ENCODE assay signal across 1 cellular context in the genomic region with DNA sequence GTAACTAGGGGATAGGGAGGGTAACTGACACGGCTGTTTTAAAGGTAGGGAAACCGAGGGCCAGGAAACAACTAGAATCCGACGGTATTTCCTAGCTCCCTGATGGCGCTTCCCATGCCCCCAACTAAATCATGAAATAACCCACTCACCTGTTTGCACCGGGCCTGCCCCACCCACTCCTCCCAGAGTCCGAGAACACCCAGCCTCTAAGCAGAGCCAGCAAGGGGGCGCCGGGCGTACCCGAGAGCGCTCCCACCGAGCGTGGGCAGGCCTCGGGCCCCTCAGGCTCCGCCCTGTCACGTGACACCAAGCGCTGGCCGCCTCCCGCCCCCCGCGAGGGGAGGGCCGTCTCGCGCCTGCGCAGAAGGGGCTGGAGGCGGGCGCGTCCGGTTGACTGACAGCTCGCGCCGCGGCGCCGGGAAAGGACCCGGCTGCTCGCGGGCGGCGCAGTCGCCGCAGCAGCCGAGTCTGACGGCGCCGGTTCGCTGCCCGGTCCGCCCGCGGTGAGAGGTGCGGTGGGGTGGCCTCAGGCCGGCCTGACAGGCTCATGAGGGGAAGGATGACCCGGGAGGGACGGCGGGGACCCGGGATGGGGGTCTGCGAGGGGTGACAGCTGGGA.
TF ChIP-seq lines count a peak whose summit lies in the region.

A gene with protein sequence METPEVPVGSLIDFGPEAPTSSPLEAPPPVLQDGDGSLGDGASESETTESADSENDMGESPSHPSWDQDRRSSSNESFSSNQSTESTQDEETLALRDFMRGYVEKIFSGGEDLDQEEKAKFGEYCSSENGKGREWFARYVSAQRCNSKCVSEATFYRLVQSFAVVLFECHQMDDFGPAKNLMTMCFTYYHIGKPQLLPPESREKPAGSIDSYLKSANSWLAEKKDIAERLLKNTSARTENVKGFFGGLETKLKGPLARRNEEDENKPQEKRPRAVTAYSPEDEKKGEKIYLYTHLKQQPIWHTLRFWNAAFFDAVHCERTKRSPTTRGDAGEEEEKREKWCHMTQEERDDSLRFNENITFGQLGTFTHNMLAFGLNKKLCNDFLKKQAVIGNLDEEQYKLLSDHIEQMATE (plus strand): TSS at position 447 of the 619 bp plus-strand sequence. CDS start 39,277 bp downstream, outside the sequence.

TF ChIP-seq in HepG2, 621 proteins besides CTCF, POLR2A, EP300 and RAD21 (continued from another document and continues in another):
- TF ChIP-seq, protein P1, sequence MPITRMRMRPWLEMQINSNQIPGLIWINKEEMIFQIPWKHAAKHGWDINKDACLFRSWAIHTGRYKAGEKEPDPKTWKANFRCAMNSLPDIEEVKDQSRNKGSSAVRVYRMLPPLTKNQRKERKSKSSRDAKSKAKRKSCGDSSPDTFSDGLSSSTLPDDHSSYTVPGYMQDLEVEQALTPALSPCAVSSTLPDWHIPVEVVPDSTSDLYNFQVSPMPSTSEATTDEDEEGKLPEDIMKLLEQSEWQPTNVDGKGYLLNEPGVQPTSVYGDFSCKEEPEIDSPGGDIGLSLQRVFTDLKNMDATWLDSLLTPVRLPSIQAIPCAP (CRISPR knock-in tag; IDR thresholded peaks at IDR 0.05; ENCODE audit: low read depth) = no peak
- TF ChIP-seq SIX1 (CRISPR knock-in tag; IDR thresholded peaks at IDR 0.05; ENCODE audit: borderline replicate concordance) (no peak), ZNF264 (CRISPR knock-in tag; IDR thresholded peaks at IDR 0.05) (no peak), TP53 (CRISPR knock-in tag; conservative IDR thresholded peaks at IDR 0.05) (no peak), YEATS4 (CRISPR knock-in tag; IDR thresholded peaks at IDR 0.05; ENCODE audit: borderline replicate concordance) (peak; percentile 68; the same call in 1 of the 2 replicates), NCOR1 (IDR thresholded peaks at IDR 0.05; ENCODE audit: borderline replicate concordance, low read length) (no peak), ZNF138 (CRISPR knock-in tag; IDR thresholded peaks at IDR 0.05; ENCODE audit: low read depth) (peak; percentile 51; the same call in 1 of the 2 replicates), KLF11 (CRISPR knock-in tag; IDR thresholded peaks at IDR 0.05) (no peak), TBX3 (IDR thresholded peaks at IDR 0.05; ENCODE audit: borderline replicate concordance) (no peak), ZNF569 (CRISPR knock-in tag; IDR thresholded peaks at IDR 0.05; ENCODE audit: borderline replicate concordance) (no peak), HOXA3 (CRISPR knock-in tag; IDR thresholded peaks at IDR 0.05) (peak; percentile 70; the same call in 1 of the 2 replicates), MAFF (IDR thresholded peaks at IDR 0.05; ENCODE audit: low read depth, low read length) (no peak), ZZZ3 (CRISPR knock-in tag; IDR thresholded peaks at IDR 0.05; ENCODE audit: borderline replicate concordance) (no peak), BRCA1 (CRISPR knock-in tag; IDR thresholded peaks at IDR 0.05) (no peak), TAF15 (IDR thresholded peaks at IDR 0.05; ENCODE audit: low read depth, low read length, poor library complexity, severe bottlenecking) (no peak), ZBTB8A (CRISPR knock-in tag; IDR thresholded peaks at IDR 0.05; ENCODE audit: borderline replicate concordance, low read depth) (no peak), ZBTB20 (CRISPR knock-in tag; IDR thresholded peaks at IDR 0.05; ENCODE audit: borderline replicate concordance, low read depth) (no peak; the same call in 1 of the 2 replicates), HNRNPUL1 (IDR thresholded peaks at IDR 0.05; ENCODE audit: low read depth, low read length) (no peak), ETV6 (CRISPR knock-in tag; conservative IDR thresholded peaks at IDR 0.05) (no peak), ZFP37 (CRISPR knock-in tag; IDR thresholded peaks at IDR 0.05; ENCODE audit: borderline replicate concordance) (no peak), SMAD3 (CRISPR knock-in tag; IDR thresholded peaks at IDR 0.05) (peak; percentile 70; the same call in 1 of the 2 replicates), ZNF546 (CRISPR knock-in tag; conservative IDR thresholded peaks at IDR 0.05) (0 out of 2 replicates have a peak, but pooled peaks have one; percentile 66), SP1 (IDR thresholded peaks at IDR 0.05) (no peak), SP1 (CRISPR knock-in tag; IDR thresholded peaks at IDR 0.05) (peak; percentile 95), FIP1L1 (IDR thresholded peaks at IDR 0.05; ENCODE audit: borderline replicate concordance, insufficient read depth, low read depth, low read length) (no peak), ELF3 (CRISPR knock-in tag; IDR thresholded peaks at IDR 0.05) (peak; percentile 38; the same call in 1 of the 2 replicates), U2AF2 (IDR thresholded peaks at IDR 0.05; ENCODE audit: low read depth, low read length) (no peak), ZMYM2 (CRISPR knock-in tag; IDR thresholded peaks at IDR 0.05) (no peak), HCFC1 (IDR thresholded peaks at IDR 0.05; ENCODE audit: low read depth, low read length) (no peak), ZNF296 (CRISPR knock-in tag; conservative IDR thresholded peaks at IDR 0.05) (no peak), HHEX (CRISPR knock-in tag; IDR thresholded peaks at IDR 0.05) (no peak), CAMTA2 (CRISPR knock-in tag; IDR thresholded peaks at IDR 0.05; ENCODE audit: borderline replicate concordance) (no peak)
- TF ChIP-seq, protein P2, sequence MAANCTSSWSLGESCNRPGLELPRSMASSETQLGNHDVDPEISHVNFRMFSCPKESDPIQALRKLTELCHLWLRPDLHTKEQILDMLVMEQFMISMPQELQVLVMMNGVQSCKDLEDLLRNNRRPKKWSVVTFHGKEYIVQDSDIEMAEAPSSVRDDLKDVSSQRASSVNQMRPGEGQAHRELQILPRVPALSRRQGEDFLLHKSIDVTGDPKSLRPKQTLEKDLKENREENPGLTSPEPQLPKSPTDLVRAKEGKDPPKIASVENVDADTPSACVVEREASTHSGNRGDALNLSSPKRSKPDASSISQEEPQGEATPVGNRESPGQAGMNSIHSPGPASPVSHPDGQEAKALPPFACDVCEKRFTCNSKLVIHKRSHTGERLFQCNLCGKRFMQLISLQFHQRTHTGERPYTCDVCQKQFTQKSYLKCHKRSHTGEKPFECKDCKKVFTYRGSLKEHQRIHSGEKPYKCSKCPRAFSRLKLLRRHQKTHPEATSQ (CRISPR knock-in tag; IDR thresholded peaks at IDR 0.05; ENCODE audit: borderline replicate concordance) = peak; percentile 68; the same call in 1 of the 2 replicates
- TF ChIP-seq, protein P3, sequence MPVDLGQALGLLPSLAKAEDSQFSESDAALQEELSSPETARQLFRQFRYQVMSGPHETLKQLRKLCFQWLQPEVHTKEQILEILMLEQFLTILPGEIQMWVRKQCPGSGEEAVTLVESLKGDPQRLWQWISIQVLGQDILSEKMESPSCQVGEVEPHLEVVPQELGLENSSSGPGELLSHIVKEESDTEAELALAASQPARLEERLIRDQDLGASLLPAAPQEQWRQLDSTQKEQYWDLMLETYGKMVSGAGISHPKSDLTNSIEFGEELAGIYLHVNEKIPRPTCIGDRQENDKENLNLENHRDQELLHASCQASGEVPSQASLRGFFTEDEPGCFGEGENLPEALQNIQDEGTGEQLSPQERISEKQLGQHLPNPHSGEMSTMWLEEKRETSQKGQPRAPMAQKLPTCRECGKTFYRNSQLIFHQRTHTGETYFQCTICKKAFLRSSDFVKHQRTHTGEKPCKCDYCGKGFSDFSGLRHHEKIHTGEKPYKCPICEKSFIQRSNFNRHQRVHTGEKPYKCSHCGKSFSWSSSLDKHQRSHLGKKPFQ (CRISPR knock-in tag; IDR thresholded peaks at IDR 0.05; ENCODE audit: insufficient replicate concordance) = peak; percentile 89
- TF ChIP-seq, protein P4, sequence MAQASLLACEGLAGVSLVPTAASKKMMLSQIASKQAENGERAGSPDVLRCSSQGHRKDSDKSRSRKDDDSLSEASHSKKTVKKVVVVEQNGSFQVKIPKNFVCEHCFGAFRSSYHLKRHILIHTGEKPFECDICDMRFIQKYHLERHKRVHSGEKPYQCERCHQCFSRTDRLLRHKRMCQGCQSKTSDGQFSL (CRISPR knock-in tag; IDR thresholded peaks at IDR 0.05) = no peak
- TF ChIP-seq, protein P5, sequence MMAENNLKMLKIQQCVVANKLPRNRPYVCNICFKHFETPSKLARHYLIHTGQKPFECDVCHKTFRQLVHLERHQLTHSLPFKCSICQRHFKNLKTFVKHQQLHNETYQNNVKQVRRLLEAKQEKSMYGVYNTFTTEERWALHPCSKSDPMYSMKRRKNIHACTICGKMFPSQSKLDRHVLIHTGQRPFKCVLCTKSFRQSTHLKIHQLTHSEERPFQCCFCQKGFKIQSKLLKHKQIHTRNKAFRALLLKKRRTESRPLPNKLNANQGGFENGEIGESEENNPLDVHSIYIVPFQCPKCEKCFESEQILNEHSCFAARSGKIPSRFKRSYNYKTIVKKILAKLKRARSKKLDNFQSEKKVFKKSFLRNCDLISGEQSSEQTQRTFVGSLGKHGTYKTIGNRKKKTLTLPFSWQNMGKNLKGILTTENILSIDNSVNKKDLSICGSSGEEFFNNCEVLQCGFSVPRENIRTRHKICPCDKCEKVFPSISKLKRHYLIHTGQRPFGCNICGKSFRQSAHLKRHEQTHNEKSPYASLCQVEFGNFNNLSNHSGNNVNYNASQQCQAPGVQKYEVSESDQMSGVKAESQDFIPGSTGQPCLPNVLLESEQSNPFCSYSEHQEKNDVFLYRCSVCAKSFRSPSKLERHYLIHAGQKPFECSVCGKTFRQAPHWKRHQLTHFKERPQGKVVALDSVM (CRISPR knock-in tag; IDR thresholded peaks at IDR 0.05) = 0 out of 2 replicates have a peak, but pooled peaks have one; percentile 34
- TF ChIP-seq, protein P6, sequence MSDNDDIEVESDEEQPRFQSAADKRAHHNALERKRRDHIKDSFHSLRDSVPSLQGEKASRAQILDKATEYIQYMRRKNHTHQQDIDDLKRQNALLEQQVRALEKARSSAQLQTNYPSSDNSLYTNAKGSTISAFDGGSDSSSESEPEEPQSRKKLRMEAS (IDR thresholded peaks at IDR 0.05) = peak; percentile 82
- TF ChIP-seq, protein P7, sequence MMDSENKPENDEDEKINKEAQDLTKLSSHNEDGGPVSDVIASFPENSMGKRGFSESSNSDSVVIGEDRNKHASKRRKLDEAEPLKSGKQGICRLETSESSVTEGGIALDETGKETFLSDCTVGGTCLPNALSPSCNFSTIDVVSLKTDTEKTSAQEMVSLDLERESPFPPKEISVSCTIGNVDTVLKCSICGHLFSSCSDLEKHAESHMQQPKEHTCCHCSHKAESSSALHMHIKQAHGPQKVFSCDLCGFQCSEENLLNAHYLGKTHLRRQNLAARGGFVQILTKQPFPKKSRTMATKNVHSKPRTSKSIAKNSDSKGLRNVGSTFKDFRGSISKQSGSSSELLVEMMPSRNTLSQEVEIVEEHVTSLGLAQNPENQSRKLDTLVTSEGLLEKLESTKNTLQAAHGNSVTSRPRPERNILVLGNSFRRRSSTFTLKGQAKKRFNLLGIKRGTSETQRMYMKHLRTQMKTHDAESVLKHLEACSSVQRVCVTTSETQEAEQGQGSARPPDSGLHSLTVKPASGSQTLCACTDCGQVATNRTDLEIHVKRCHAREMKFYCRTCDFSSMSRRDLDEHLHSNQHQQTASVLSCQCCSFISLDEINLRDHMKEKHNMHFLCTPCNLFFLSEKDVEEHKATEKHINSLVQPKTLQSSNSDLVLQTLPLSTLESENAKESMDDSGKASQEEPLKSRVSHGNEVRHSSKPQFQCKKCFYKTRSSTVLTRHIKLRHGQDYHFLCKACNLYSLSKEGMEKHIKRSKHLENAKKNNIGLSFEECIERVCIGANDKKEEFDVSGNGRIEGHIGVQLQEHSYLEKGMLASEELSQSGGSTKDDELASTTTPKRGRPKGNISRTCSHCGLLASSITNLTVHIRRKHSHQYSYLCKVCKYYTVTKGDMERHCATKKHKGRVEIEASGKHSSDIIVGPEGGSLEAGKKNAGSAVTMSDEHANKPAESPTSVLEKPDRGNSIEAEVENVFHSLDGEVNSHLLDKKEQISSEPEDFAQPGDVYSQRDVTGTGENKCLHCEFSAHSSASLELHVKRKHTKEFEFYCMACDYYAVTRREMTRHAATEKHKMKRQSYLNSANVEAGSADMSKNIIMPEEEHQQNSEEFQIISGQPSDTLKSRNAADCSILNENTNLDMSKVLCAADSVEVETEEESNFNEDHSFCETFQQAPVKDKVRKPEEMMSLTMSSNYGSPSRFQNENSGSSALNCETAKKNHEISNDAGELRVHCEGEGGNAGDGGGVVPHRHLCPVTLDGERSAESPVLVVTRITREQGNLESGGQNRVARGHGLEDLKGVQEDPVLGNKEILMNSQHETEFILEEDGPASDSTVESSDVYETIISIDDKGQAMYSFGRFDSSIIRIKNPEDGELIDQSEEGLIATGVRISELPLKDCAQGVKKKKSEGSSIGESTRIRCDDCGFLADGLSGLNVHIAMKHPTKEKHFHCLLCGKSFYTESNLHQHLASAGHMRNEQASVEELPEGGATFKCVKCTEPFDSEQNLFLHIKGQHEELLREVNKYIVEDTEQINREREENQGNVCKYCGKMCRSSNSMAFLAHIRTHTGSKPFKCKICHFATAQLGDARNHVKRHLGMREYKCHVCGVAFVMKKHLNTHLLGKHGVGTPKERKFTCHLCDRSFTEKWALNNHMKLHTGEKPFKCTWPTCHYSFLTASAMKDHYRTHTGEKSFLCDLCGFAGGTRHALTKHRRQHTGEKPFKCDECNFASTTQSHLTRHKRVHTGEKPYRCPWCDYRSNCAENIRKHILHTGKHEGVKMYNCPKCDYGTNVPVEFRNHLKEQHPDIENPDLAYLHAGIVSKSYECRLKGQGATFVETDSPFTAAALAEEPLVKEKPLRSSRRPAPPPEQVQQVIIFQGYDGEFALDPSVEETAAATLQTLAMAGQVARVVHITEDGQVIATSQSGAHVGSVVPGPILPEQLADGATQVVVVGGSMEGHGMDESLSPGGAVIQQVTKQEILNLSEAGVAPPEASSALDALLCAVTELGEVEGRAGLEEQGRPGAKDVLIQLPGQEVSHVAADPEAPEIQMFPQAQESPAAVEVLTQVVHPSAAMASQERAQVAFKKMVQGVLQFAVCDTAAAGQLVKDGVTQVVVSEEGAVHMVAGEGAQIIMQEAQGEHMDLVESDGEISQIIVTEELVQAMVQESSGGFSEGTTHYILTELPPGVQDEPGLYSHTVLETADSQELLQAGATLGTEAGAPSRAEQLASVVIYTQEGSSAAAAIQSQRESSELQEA (CRISPR knock-in tag; IDR thresholded peaks at IDR 0.05; ENCODE audit: not compliant biosample characterization) = peak; percentile 11
- TF ChIP-seq, protein P8, sequence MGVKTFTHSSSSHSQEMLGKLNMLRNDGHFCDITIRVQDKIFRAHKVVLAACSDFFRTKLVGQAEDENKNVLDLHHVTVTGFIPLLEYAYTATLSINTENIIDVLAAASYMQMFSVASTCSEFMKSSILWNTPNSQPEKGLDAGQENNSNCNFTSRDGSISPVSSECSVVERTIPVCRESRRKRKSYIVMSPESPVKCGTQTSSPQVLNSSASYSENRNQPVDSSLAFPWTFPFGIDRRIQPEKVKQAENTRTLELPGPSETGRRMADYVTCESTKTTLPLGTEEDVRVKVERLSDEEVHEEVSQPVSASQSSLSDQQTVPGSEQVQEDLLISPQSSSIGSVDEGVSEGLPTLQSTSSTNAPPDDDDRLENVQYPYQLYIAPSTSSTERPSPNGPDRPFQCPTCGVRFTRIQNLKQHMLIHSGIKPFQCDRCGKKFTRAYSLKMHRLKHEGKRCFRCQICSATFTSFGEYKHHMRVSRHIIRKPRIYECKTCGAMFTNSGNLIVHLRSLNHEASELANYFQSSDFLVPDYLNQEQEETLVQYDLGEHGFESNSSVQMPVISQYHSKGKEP (CRISPR knock-in tag; IDR thresholded peaks at IDR 0.05) = no peak
- TF ChIP-seq, protein P9, sequence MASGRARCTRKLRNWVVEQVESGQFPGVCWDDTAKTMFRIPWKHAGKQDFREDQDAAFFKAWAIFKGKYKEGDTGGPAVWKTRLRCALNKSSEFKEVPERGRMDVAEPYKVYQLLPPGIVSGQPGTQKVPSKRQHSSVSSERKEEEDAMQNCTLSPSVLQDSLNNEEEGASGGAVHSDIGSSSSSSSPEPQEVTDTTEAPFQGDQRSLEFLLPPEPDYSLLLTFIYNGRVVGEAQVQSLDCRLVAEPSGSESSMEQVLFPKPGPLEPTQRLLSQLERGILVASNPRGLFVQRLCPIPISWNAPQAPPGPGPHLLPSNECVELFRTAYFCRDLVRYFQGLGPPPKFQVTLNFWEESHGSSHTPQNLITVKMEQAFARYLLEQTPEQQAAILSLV (CRISPR knock-in tag; IDR thresholded peaks at IDR 0.05; ENCODE audit: borderline replicate concordance) = 0 out of 2 replicates have a peak, but pooled peaks have one; percentile 75
